Comparison of ENCODE assay signal across 16 cellular contexts in the genomic region with DNA sequence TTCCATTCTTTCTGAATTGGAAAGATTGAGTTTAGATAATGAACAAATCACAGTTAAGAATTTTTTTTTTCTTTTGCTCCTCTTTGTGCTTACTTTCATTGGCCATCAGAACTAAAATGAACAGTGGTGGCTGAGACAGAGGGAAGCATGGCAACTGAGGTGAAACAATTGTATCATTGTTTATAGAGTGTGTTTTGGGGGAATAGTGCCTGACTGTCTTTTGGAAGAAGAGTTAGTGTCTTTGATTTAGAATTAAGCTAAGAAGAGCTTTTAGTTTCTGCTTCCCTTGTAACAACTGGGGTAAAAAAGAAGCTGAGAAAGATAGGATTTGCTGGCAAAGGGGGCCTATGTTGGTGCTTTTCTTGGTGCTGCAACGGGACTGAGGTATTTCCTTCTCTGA. TPM values are rescaled to one million over a fixed set of nuclear protein-coding genes. Genes with fewer than 3 reads are reported as not detected.
DNase-seq lines count a peak whose midpoint lies in the region; ATAC-seq and TF ChIP-seq lines count a peak whose summit lies in the region.
"Had no signal": no experiment of that assay in that cellular context is flagged by ENCODE, and none has a peak within 500 bp of the region (broad histone marks: within the 10 kb centered on the region; RNA-seq: fewer than 3 reads in every experiment).

No MANE protein-coding gene starts in this region.

- in situ Hi-C loops in GM13977 (cut with MboI; ENCODE audit: low pct_unique_long_range_greater_than_20kb, low sequenced_read_pairs, unreplicated experiment): loop anchor here (10.0 kb wide), 1 partner anchor 268 kb away; no protein-coding TSS in a partner anchor

- H3K4me3 ChIP-seq in neuronal stem cell (ENCODE audit: low read length in 2 of 2): no peak overlapping the region
- H3K4me3 ChIP-seq: MG63, PC-9 had no signal

- no peak overlapping the region for H3K4me3 Mint-ChIP-seq in CD14-positive monocyte

- ATAC-seq in GM19324 (IDR thresholded peaks at IDR 0.05; ENCODE audit: low FRiP score, unreplicated experiment): no peak
- ATAC-seq: HepG2 had no signal

- H2BK120ac ChIP-seq in neuronal stem cell (ENCODE audit: low read depth, low read length): no peak overlapping the region

- H3K23ac ChIP-seq in neuronal stem cell (ENCODE audit: low read depth, low read length, poor library complexity): no peak overlapping the region

- H3K79me1 ChIP-seq in neuronal stem cell (ENCODE audit: low read depth, low read length): no peaks in the 10 kb centered on the region

- peak overlapping the region; percentile 57 for H3K27ac ChIP-seq in cingulate gyrus (ENCODE audit: low read depth, low read length)
- H3K27ac ChIP-seq in neuronal stem cell (replicated peaks; ENCODE audit: low read length): peak overlapping the region; percentile 22
- H3K27ac ChIP-seq: C4-2B, PC-9 had no signal

- H2BK12ac ChIP-seq in neuronal stem cell (ENCODE audit: low read length): no peak overlapping the region

- no peak overlapping the region for H4K8ac ChIP-seq in neuronal stem cell (ENCODE audit: low read depth, low read length)

- H3K4me1 ChIP-seq in neuronal stem cell (ENCODE audit: control insufficient read depth in 2 of 2, insufficient read depth in 1 of 2, low read depth in 1 of 2, low read length in 2 of 2): no peaks in the 10 kb centered on the region

- no peaks in the 10 kb centered on the region for H3K27me3 ChIP-seq in neuronal stem cell (ENCODE audit: control insufficient read depth in 3 of 3, insufficient read depth in 3 of 3, low read depth in 1 of 3, low read length in 3 of 3)
- H3K27me3 ChIP-seq: MG63 had no signal

- H4K91ac ChIP-seq in neuronal stem cell (ENCODE audit: low read depth, low read length, poor library complexity): no peak overlapping the region

- H3K27ac Mint-ChIP-seq in CD14-positive monocyte: peak overlapping the region in 3 of 7 donors; percentile 10 to 57 (median 14)

- no peak overlapping the region for H3K4me2 ChIP-seq in neuronal stem cell (ENCODE audit: insufficient read depth, low read length, poor library complexity, severe bottlenecking)
- H3K4me2 ChIP-seq: PC-9 had no signal

- H3K36me3 Mint-ChIP-seq in CD14-positive monocyte: peaks cover 69 to 82% of the 10 kb centered on the region in 2 donors

- no peak overlapping the region for H3K14ac ChIP-seq in neuronal stem cell (ENCODE audit: low read length)

- no peak overlapping the region for H3K4ac ChIP-seq in neuronal stem cell (ENCODE audit: low read length)

- no peak overlapping the region for H2AFZ ChIP-seq in neuronal stem cell (ENCODE audit: low read length)
- H2AFZ ChIP-seq: PC-9 had no signal

- peaks cover 5 to 46% of the 10 kb centered on the region in 2 donors for H3K36me3 ChIP-seq in neuronal stem cell (replicated peaks in 1 of 2; ENCODE audit: control insufficient read depth in 2 of 2, insufficient read depth in 2 of 2, low read length in 2 of 2)

- WGBS in neuronal stem cell (ENCODE audit: extremely low coverage in 2 of 2, insufficient read length in 2 of 2, insufficient replicate concordance in 1 of 2), 2 donors: no CpG with 5 or more reads among the region's 1 CpG

- no peak overlapping the region for H2AK5ac ChIP-seq in neuronal stem cell (ENCODE audit: low read depth, low read length)

- no peaks in the 10 kb centered on the region for H3K9me3 ChIP-seq in neuronal stem cell (replicated peaks in 1 of 2; ENCODE audit: control insufficient read depth in 2 of 2, insufficient read depth in 1 of 2, low read depth in 1 of 2, low read length in 2 of 2)
- H3K9me3 ChIP-seq: MG63 had no signal

- TF ChIP-seq CTCF in CD14-positive monocyte (IDR thresholded peaks at IDR 0.05): no peak
- no peak for TF ChIP-seq CTCF in GM13977 (IDR thresholded peaks at IDR 0.05; ENCODE audit: extremely low read depth, insufficient read depth, missing control alignments)

- H2BK5ac ChIP-seq in neuronal stem cell (ENCODE audit: low read length): no peak overlapping the region

- no peak overlapping the region for H3K18ac ChIP-seq in neuronal stem cell (ENCODE audit: low read length)

- H3K4me1 Mint-ChIP-seq in CD14-positive monocyte: peaks cover under 1% of the 10 kb centered on the region

- intact Hi-C loops in CD14-positive monocyte (cut with micrococcal nuclease): no loop called here

- no peak overlapping the region for H3K9ac ChIP-seq in neuronal stem cell (ENCODE audit: low read depth, low read length, poor library complexity)

- DNase-seq in COLO829 (ENCODE audit: low spot score) (peak; percentile 20), inferior parietal cortex (ENCODE audit: extremely low spot score) (peak; percentile 42), neuronal stem cell (ENCODE audit: low spot score) (no peak), CD14-positive monocyte (ENCODE audit: low spot score) (no peak), GM13977 (ENCODE audit: low spot score) (no peak), HUDEP-2 (lab: John Stamatoyannopoulos, UW; ENCODE audit: unreplicated experiment in 76 of 76) (no peak)
- DNase-seq: DMS79, MG63, NCI-H1092 treated with DMSO at 0.1 percent for 48 hours, NCI-H1694, NCI-H748 treated with DMSO at 0.1 percent for 48 hours, PC-9 had no signal

- no peaks in the 10 kb centered on the region for H3K27me3 Mint-ChIP-seq in CD14-positive monocyte (ENCODE audit: low read depth in 3 of 3)

- no peaks in the 10 kb centered on the region for H3K9me3 Mint-ChIP-seq in CD14-positive monocyte

- H2BK15ac ChIP-seq in neuronal stem cell (ENCODE audit: low read length): no peak overlapping the region

RNA-seq across cellular contexts. Expression of a gene that starts 24.0 kb away (rescaled TPM):
- polyA plus RNA-seq in neuronal stem cell (2013, experiment 1 of 2): 167 TPM
- polyA plus RNA-seq in neuronal stem cell (2013, experiment 2 of 2): 152 TPM
- polyA plus RNA-seq in CD14-positive monocyte: 100 to 1,000 TPM; 158 to 167 TPM

Comparison
In these comparisons a context has a peak if more than half of its experiments do, and no peak if none do; other contexts are left out.
1. DNase-seq: peak in COLO829 (single experiment) and inferior parietal cortex (single experiment); none in neuronal stem cell (single experiment), CD14-positive monocyte (single experiment), GM13977 (single experiment) and HUDEP-2 (0 of 76).